18 cellular contexts compared by ENCODE assay signal in the genomic region with DNA sequence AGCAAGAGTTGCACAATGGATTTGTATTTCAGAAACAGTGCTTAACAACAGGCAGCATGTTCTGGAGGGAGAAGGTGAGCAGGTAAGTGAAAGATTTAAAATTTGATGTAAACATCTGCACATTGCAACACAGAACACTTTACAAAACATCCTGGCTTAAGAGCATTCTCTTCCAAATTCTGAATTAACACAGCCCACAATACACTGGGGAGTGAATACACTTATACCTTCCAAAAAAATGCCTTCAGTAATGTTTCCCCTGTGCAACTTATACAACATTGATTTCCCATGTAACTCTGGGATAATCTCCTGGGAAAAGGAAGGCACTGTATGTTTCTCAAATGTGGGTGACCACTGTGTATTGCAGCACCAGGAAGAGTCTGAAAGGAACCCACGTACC.
A peak's percentile ranks its signal among the peaks of the same experiment; 100 is the strongest.
DNase-seq lines count a peak whose midpoint lies in the region; ATAC-seq and TF ChIP-seq lines count a peak whose summit lies in the region.
"Had no signal": no experiment of that assay in that cellular context is flagged by ENCODE, and none has a peak within 500 bp of the region (broad histone marks: within the 10 kb centered on the region; RNA-seq: fewer than 3 reads in every experiment).

No MANE protein-coding gene starts in this region.

- H3K4me1 Mint-ChIP-seq in T-cell = peaks cover 93 to 95% (median 94%) of the 10 kb centered on the region in 3 donors
- H3K4me1 Mint-ChIP-seq in stimulated activated memory B cell treated with anti-CD40 and anti-IgM and Interleukin-4, amounts not matched to agents 10 μg/mL and 1 μg/mL and 100 μg/mL, for 72 hours = peaks cover 41% of the 10 kb centered on the region

- 36 to 95% (median 77%) methylated on average over 1 of the region's 1 CpG for WGBS in heart left ventricle, 4 donors
- 84% methylated on average over 1 of the region's 1 CpG for WGBS in right cardiac atrium

- peaks cover 72% of the 10 kb centered on the region for H3K36me3 Mint-ChIP-seq in T-cell
- H3K36me3 Mint-ChIP-seq in stimulated activated memory B cell treated with anti-CD40 and anti-IgM and Interleukin-4, amounts not matched to agents 10 μg/mL and 1 μg/mL and 100 μg/mL, for 72 hours = peaks cover 27% of the 10 kb centered on the region

- H3K27me3 Mint-ChIP-seq in T-cell = no peaks in the 10 kb centered on the region
- no peaks in the 10 kb centered on the region for H3K27me3 Mint-ChIP-seq in stimulated activated memory B cell treated with anti-CD40 and anti-IgM and Interleukin-4, amounts not matched to agents 10 μg/mL and 1 μg/mL and 100 μg/mL, for 72 hours

- H3K27ac Mint-ChIP-seq in T-cell = peak overlapping the region; percentile 77 to 85
- H3K27ac Mint-ChIP-seq in stimulated activated memory B cell treated with anti-CD40 and anti-IgM and Interleukin-4, amounts not matched to agents 10 μg/mL and 1 μg/mL and 100 μg/mL, for 72 hours = peak overlapping the region; percentile 3

- POLR2A ChIA-PET in T-cell (lab: Charles Lee) = no interaction called here

- H3K27me3 ChIP-seq in heart left ventricle (no peaks in the 10 kb centered on the region), right cardiac atrium (ENCODE audit: control insufficient read depth, insufficient read depth) (no peaks in the 10 kb centered on the region)
- H3K27me3 ChIP-seq: colonic mucosa, foreskin keratinocyte had no signal

- intact Hi-C loops in heart left ventricle (cut with DNase I) (loop anchor here in 1 of 10 donors (10.0 kb wide), 1 partner anchor 129 kb away; a partner anchor contains a TSS), right cardiac atrium (cut with DNase I) (no loop called here)

- DNase-seq in heart left ventricle (no peak), right cardiac atrium (no peak), T-cell (no peak), fibroblast of mammary gland (ENCODE audit: low read depth) (peak; percentile 57), NCI-H774 (lab: John Stamatoyannopoulos, UW) (no peak)
- DNase-seq: activated naive CD4-positive, alpha-beta T cell; Caco-2; colonic mucosa; MM.1S; NCI-H146; NCI-H748 treated with DMSO at 0.1 percent for 48 hours; OCI-M1; SHP77 treated with DMSO at 0.1 percent for 48 hours had no signal

- H3K4me1 ChIP-seq in heart left ventricle (peaks cover 16 to 84% (median 62%) of the 10 kb centered on the region in 12 donors), right cardiac atrium (ENCODE audit: control insufficient read depth, insufficient read depth, low read length) (peaks cover 16% of the 10 kb centered on the region)
- H3K4me1 ChIP-seq: Caco-2, colonic mucosa, foreskin keratinocyte had no signal

- H3K36me3 ChIP-seq in heart left ventricle = peaks cover 0 to 2% (median 0%) of the 10 kb centered on the region in 9 donors
- H3K36me3 ChIP-seq: colonic mucosa had no signal

- H3K9me3 ChIP-seq in heart left ventricle (no peaks in the 10 kb centered on the region), right cardiac atrium (ENCODE audit: control insufficient read depth, low read length) (no peaks in the 10 kb centered on the region)
- H3K9me3 ChIP-seq: Caco-2, colonic mucosa had no signal

- H3K4me3 Mint-ChIP-seq in T-cell = peak overlapping the region in 2 of 3 donors; percentile 22 to 40
- H3K4me3 Mint-ChIP-seq in stimulated activated memory B cell treated with anti-CD40 and anti-IgM and Interleukin-4, amounts not matched to agents 10 μg/mL and 1 μg/mL and 100 μg/mL, for 72 hours = no peak overlapping the region

- ATAC-seq in heart left ventricle = no peak
- ATAC-seq in right cardiac atrium = no peak
- ATAC-seq in T-cell (replicated peaks in 1 of 4) = peak in 2 of 4 experiments; percentile 26 to 27
- ATAC-seq in stimulated activated memory B cell treated with anti-CD40 and anti-IgM and Interleukin-4, amounts not matched to agents 10 μg/mL and 1 μg/mL and 100 μg/mL, for 72 hours = no peak
- no peak for ATAC-seq in HG03139 (IDR thresholded peaks at IDR 0.05; ENCODE audit: unreplicated experiment)

- no peaks in the 10 kb centered on the region for H3K9me3 Mint-ChIP-seq in T-cell
- H3K9me3 Mint-ChIP-seq in stimulated activated memory B cell treated with anti-CD40 and anti-IgM and Interleukin-4, amounts not matched to agents 10 μg/mL and 1 μg/mL and 100 μg/mL, for 72 hours = no peaks in the 10 kb centered on the region

- TF ChIP-seq POLR2A in heart left ventricle (IDR thresholded peaks at IDR 0.05) = no peak

- H3K27ac ChIP-seq in heart left ventricle = peak overlapping the region in 10 of 12 donors; percentile 60 to 80 (median 68)
- H3K27ac ChIP-seq in right cardiac atrium (ENCODE audit: low read length) = no peak overlapping the region
- H3K27ac ChIP-seq: colonic mucosa, foreskin keratinocyte, HL-60, VCaP had no signal

- CTCF ChIA-PET in T-cell (lab: Charles Lee) = interaction anchor here in 1 of 2 donors (1.1 to 2.9 kb wide), 3 partner anchors 10 to 75 kb away, joined by 3 to 9 read pairs (median 3); no protein-coding TSS in a partner anchor

- H3K4me3 ChIP-seq in heart left ventricle = no peak overlapping the region
- no peak overlapping the region for H3K4me3 ChIP-seq in right cardiac atrium (ENCODE audit: low read length)
- H3K4me3 ChIP-seq in fibroblast of mammary gland (ENCODE audit: control insufficient read depth, low read depth, low read length) = no peak overlapping the region
- H3K4me3 ChIP-seq: colonic mucosa had no signal

- TF ChIP-seq CTCF in heart left ventricle (IDR thresholded peaks at IDR 0.05) (no peak), fibroblast of mammary gland (conservative IDR thresholded peaks at IDR 0.05; ENCODE audit: control insufficient read depth, insufficient read depth, low read depth, low read length) (no peak)
